ENCODE assay signal across 8 cellular contexts in genomic region chr15:24880663-24881062, GRCh38.
"Had no signal": no experiment of that assay in that cellular context is flagged by ENCODE, and none has a peak within 500 bp of the region (broad histone marks: within the 10 kb centered on the region; RNA-seq: fewer than 3 reads in every experiment).

No MANE protein-coding gene starts in this region.

- H3K27me3 Mint-ChIP-seq: IgD-negative memory B cell had no signal

- ATAC-seq: K562 had no signal

- H3K4me2 ChIP-seq: KMS-11 had no signal

- H3K27ac Mint-ChIP-seq: IgD-negative memory B cell had no signal

- FAIRE-seq: HTR-8/SVneo, K562 had no signal

- H3K9ac ChIP-seq: KMS-11 had no signal

- H3K4me1 Mint-ChIP-seq: IgD-negative memory B cell had no signal

- H3K27ac ChIP-seq: HL-60, KMS-11 had no signal

- DNase-seq: IMR-90, KBM-7, KG1 had no signal

- H3K4me3 Mint-ChIP-seq: IgD-negative memory B cell had no signal

- H3K36me3 Mint-ChIP-seq: IgD-negative memory B cell had no signal

- H3K4me3 ChIP-seq: K562 had no signal
